22 cellular contexts compared by ENCODE assay signal in the genomic region with DNA sequence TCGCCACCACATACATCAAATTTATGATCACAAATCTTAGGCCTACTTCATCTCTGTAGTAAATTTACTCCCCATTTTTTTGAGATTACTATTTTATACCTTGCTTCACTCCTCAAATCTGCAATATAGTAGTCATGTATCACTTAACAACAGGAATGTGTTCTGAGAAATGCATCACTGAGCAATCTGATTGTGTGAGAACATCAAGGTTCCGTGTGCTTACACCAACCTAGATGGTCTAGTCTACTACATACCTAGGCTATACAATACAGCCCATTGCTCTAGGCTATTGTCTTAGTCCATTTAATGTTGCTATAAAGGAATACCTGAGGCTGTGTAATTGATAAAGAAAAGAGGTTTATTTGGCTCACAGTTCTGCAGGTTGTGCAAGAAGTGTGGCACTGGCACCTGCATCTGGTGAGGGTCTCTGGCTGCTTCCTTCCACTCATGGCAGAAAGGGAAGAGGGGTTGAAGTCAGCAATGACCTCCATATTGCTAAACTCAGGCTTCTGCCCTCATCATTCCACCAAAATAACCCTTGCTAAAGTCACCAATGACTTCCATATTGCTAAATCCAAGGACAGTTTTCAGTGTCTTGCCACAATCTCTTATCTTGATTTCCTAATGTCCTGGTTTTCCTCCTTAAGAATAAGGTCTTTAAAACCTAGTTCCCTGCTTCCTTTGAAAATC.
DNase-seq lines count a peak whose midpoint lies in the region; ATAC-seq and TF ChIP-seq lines count a peak whose summit lies in the region.
"Had no signal": no experiment of that assay in that cellular context is flagged by ENCODE, and none has a peak within 500 bp of the region (broad histone marks: within the 10 kb centered on the region; RNA-seq: fewer than 3 reads in every experiment).

No MANE protein-coding gene starts in this region.

- H3K4me3 Mint-ChIP-seq in nephron, result no peak overlapping the region

- no peaks in the 10 kb centered on the region for H3K27me3 Mint-ChIP-seq in nephron (ENCODE audit: low read depth)

- H3K36me3 Mint-ChIP-seq in nephron (ENCODE audit: low read depth), result peaks cover 4% of the 10 kb centered on the region

- peaks cover 55% of the 10 kb centered on the region for H3K4me1 Mint-ChIP-seq in nephron

- ATAC-seq in Right ventricle myocardium superior (ENCODE audit: poor library complexity) (no peak), left lung (no peak), GM19035 (IDR thresholded peaks at IDR 0.05; ENCODE audit: unreplicated experiment) (no peak)
- ATAC-seq: HepG2, K562 had no signal

- H3K27me3 ChIP-seq in cardiac muscle cell (no peaks in the 10 kb centered on the region), left lung (no peaks in the 10 kb centered on the region), MG63 (no peaks in the 10 kb centered on the region)
- H3K27me3 ChIP-seq: Peyer's patch had no signal

- H3K4me3 ChIP-seq in cardiac muscle cell, result no peak overlapping the region
- no peak overlapping the region for H3K4me3 ChIP-seq in left lung
- H3K4me3 ChIP-seq in MG63, result no peak overlapping the region
- H3K4me3 ChIP-seq: K562, Peyer's patch had no signal

- TF ChIP-seq CTCF in cardiac muscle cell (IDR thresholded peaks at IDR 0.05; ENCODE audit: low read depth, low read length) (no peak), nephron (IDR thresholded peaks at IDR 0.05; ENCODE audit: unreplicated experiment in 3 of 3) (no peak), left lung (IDR thresholded peaks at IDR 0.05) (no peak)

- peak overlapping the region; percentile 0 to 30 (median 7) for H3K27ac Mint-ChIP-seq in nephron

- H3K4me1 ChIP-seq in cardiac muscle cell (ENCODE audit: low read depth), result peaks cover 39% of the 10 kb centered on the region
- peaks cover under 1 to 5% of the 10 kb centered on the region in 2 donors for H3K4me1 ChIP-seq in left lung

- intact Hi-C loops in Right ventricle myocardium superior (cut with DNase I) (no loop called here), left lung (cut with DNase I) (no loop called here)

- no peaks in the 10 kb centered on the region for H3K9me3 Mint-ChIP-seq in nephron

- no peak for DNase-seq in cardiac muscle cell (ENCODE audit: low read depth in 1 of 2, low spot score in 1 of 2)
- no peak for DNase-seq in Right ventricle myocardium superior
- peak; percentile 17 for DNase-seq in astrocyte of the hippocampus (ENCODE audit: low read depth, low spot score)
- no peak for DNase-seq in NOMO-1 treated with DMSO at 0.1 percent for 48 hours (lab: John Stamatoyannopoulos, UW; ENCODE audit: unreplicated experiment)
- DNase-seq in left lung, result no peak
- DNase-seq in MG63, result no peak
- DNase-seq: DMS153, DND-41, Kasumi-1, MV-4-11, NCI-H1105, NCI-H1436 treated with DMSO at 0.1 percent for 48 hours, NCI-H1930, NCI-H446, NCI-H526 treated with DMSO at 0.1 percent for 48 hours, Peyer's patch, SK-N-SH had no signal

- H3K27ac ChIP-seq in cardiac muscle cell (peak overlapping the region; percentile 75), left lung (no peak overlapping the region)
- H3K27ac ChIP-seq: 22Rv1, Peyer's patch had no signal

- no peaks in the 10 kb centered on the region for H3K36me3 ChIP-seq in cardiac muscle cell
- H3K36me3 ChIP-seq in left lung, result no peaks in the 10 kb centered on the region
- no peaks in the 10 kb centered on the region; the same call in 1 of the 2 replicates for H3K36me3 ChIP-seq in MG63
- H3K36me3 ChIP-seq: Peyer's patch had no signal

- H3K9me3 ChIP-seq in cardiac muscle cell (ENCODE audit: low read depth), result no peaks in the 10 kb centered on the region
- no peaks in the 10 kb centered on the region for H3K9me3 ChIP-seq in left lung
- H3K9me3 ChIP-seq in MG63, result no peaks in the 10 kb centered on the region
- H3K9me3 ChIP-seq: Peyer's patch, SK-N-SH had no signal
